Comparison of ENCODE assay signal across 1 cellular context in genomic region chr1:24392982-24393645, GRCh38.
TF ChIP-seq lines count a peak whose summit lies in the region.

No MANE protein-coding gene starts in this region.

TF ChIP-seq in SK-N-SH treated with all-trans-retinoic acid at 6 μM for 48 hours, 23 proteins besides CTCF, POLR2A, EP300 and RAD21 (continued from another document):
- TF ChIP-seq ISL1 (CRISPR knock-in tag; IDR thresholded peaks at IDR 0.05) (no peak), SNAI2 (CRISPR knock-in tag; IDR thresholded peaks at IDR 0.05) (no peak), TCF4 (CRISPR knock-in tag; IDR thresholded peaks at IDR 0.05; ENCODE audit: borderline replicate concordance) (no peak), PPARA (CRISPR knock-in tag; IDR thresholded peaks at IDR 0.05; ENCODE audit: borderline replicate concordance) (no peak), POU6F1 (CRISPR knock-in tag; IDR thresholded peaks at IDR 0.05; ENCODE audit: borderline replicate concordance, low read depth) (no peak), PATZ1 (CRISPR knock-in tag; IDR thresholded peaks at IDR 0.05; ENCODE audit: borderline replicate concordance) (no peak), OSR1 (CRISPR knock-in tag; IDR thresholded peaks at IDR 0.05) (no peak), ESRRG (CRISPR knock-in tag; IDR thresholded peaks at IDR 0.05) (no peak), ZNF70 (CRISPR knock-in tag; IDR thresholded peaks at IDR 0.05) (no peak), ZFP30 (CRISPR knock-in tag; IDR thresholded peaks at IDR 0.05) (no peak), CSDC2 (CRISPR knock-in tag; IDR thresholded peaks at IDR 0.05) (no peak), ZC3H10 (CRISPR knock-in tag; IDR thresholded peaks at IDR 0.05) (no peak), CREB5 (CRISPR knock-in tag; IDR thresholded peaks at IDR 0.05; ENCODE audit: low read depth) (no peak), BACH2 (CRISPR knock-in tag; IDR thresholded peaks at IDR 0.05; ENCODE audit: borderline replicate concordance) (no peak)
